Comparison of ENCODE assay signal across 8 cellular contexts in genomic region chr22:36775966-36776669, GRCh38. TPM values are rescaled to one million over a fixed set of nuclear protein-coding genes. Genes with fewer than 3 reads are reported as not detected.
DNase-seq lines count a peak whose midpoint lies in the region; ATAC-seq and TF ChIP-seq lines count a peak whose summit lies in the region.

IFT27 (minus strand) TSS chr22:36776119; CDS start chr22:36775707, 412 bp downstream.

- H4K20me1 ChIP-seq in DND-41 (ENCODE audit: insufficient read depth, low read length) (no peaks in the 10 kb centered on the region), fibroblast of lung (ENCODE audit: control insufficient read depth, extremely low read depth, insufficient read depth, low read length) (no peaks in the 10 kb centered on the region)

- H3K4me1 ChIP-seq in DND-41 (ENCODE audit: insufficient read depth, low read length) (peaks cover 23% of the 10 kb centered on the region), fibroblast of lung (ENCODE audit: control insufficient read depth, extremely low read depth, insufficient read depth, low read length) (peaks cover 2% of the 10 kb centered on the region)
- peaks cover 13 to 15% of the 10 kb centered on the region in 2 donors for H3K4me1 ChIP-seq in naive thymus-derived CD4-positive, alpha-beta T cell (ENCODE audit: control insufficient read depth in 2 of 2, insufficient read depth in 2 of 2, low read length in 2 of 2)

- H3K36me3 ChIP-seq in DND-41 (ENCODE audit: insufficient read depth, low read length) (0 out of 2 replicates have a peak, but pooled peaks cover 3% of the 10 kb centered on the region), fibroblast of lung (ENCODE audit: control insufficient read depth, insufficient read depth, low read length) (no peaks in the 10 kb centered on the region)
- peaks cover 0 to 5% (median 0%) of the 10 kb centered on the region in 3 experiments for H3K36me3 ChIP-seq in naive thymus-derived CD4-positive, alpha-beta T cell (ENCODE audit: control insufficient read depth in 2 of 3, insufficient read depth in 3 of 3, low read length in 3 of 3)

- H2AFZ ChIP-seq in DND-41 (ENCODE audit: low read depth, low read length), result peak within 1 kb of the TSS; percentile 74
- H2AFZ ChIP-seq in fibroblast of lung (ENCODE audit: low read length), result peak within 1 kb of the TSS; percentile 76

- POLR2A ChIA-PET in RWPE1 (lab: Yijun Ruan, JAX; ENCODE audit: low non-redundant PET), result interaction anchor here (0.7 kb wide), 1 partner anchor 42 kb away, joined by 3 read pairs; no protein-coding TSS in a partner anchor
- POLR2A ChIA-PET in naive thymus-derived CD4-positive, alpha-beta T cell (lab: Charles Lee), result interaction anchor here (0.6 to 1.8 kb wide), 11 partner anchors 10 to 1476 kb away, joined by 3 to 8 read pairs (median 4); partner anchors contain the start of genes APOL3, EIF3D, IL2RB and KCTD17

- peak within 1 kb of the TSS; percentile 63 for H3K9ac ChIP-seq in DND-41 (ENCODE audit: low read depth, low read length)
- H3K9ac ChIP-seq in fibroblast of lung (ENCODE audit: insufficient read depth, low read length), result peak within 1 kb of the TSS; percentile 76

- TF ChIP-seq CTCF in DND-41 (IDR thresholded peaks at IDR 0.05; ENCODE audit: borderline replicate concordance, extremely low read depth, low read length, poor library complexity, severe bottlenecking) (no peak), RWPE1 (conservative IDR thresholded peaks at IDR 0.05; ENCODE audit: low read depth) (no peak), fibroblast of lung (conservative IDR thresholded peaks at IDR 0.05 in 1 of 2, IDR thresholded peaks at IDR 0.05 in 1 of 2; ENCODE audit: low read depth in 1 of 2, low read length in 2 of 2) (no peak)

- peak within 1 kb of the TSS; percentile 84 for H3K4me2 ChIP-seq in DND-41 (ENCODE audit: insufficient read depth, low read length)
- peak within 1 kb of the TSS; percentile 95 for H3K4me2 ChIP-seq in fibroblast of lung (ENCODE audit: extremely low read depth, insufficient read depth, low read length)

- H3K36me3 Mint-ChIP-seq in activated T-helper 17 cell treated with anti-CD3 and anti-CD28 coated beads, Interleukin-2, amount 50 U/mL, for 72 hours (ENCODE audit: low read depth), result no peaks in the 10 kb centered on the region
- peaks cover 0 to 11% (median 6%) of the 10 kb centered on the region in 5 donors for H3K36me3 Mint-ChIP-seq in naive thymus-derived CD4-positive, alpha-beta T cell
- H3K36me3 Mint-ChIP-seq in stimulated activated naive B cell treated with anti-CD40 and anti-IgM and Interleukin-4, amounts not matched to agents 10 μg/mL and 1 μg/mL and 100 μg/mL, for 72 hours, result peaks cover 8 to 13% of the 10 kb centered on the region in 2 donors

- H3K27ac ChIP-seq in DND-41 (ENCODE audit: low read length) (peak within 1 kb of the TSS; percentile 77), RWPE1 (peak within 1 kb of the TSS; percentile 73), fibroblast of lung (ENCODE audit: insufficient read depth, low read length) (peak within 1 kb of the TSS; percentile 75)
- H3K27ac ChIP-seq in naive thymus-derived CD4-positive, alpha-beta T cell (ENCODE audit: low read depth, low read length), result peak within 1 kb of the TSS; percentile 90

- peak within 1 kb of the TSS; percentile 82 for H3K4me3 Mint-ChIP-seq in activated T-helper 17 cell treated with anti-CD3 and anti-CD28 coated beads, Interleukin-2, amount 50 U/mL, for 72 hours
- peak within 1 kb of the TSS; percentile 85 to 97 (median 92) for H3K4me3 Mint-ChIP-seq in naive thymus-derived CD4-positive, alpha-beta T cell
- H3K4me3 Mint-ChIP-seq in stimulated activated naive B cell treated with anti-CD40 and anti-IgM and Interleukin-4, amounts not matched to agents 10 μg/mL and 1 μg/mL and 100 μg/mL, for 72 hours, result peak within 1 kb of the TSS; percentile 83 to 84

- peak within 1 kb of the TSS; percentile 87 for H3K27ac Mint-ChIP-seq in activated T-helper 17 cell treated with anti-CD3 and anti-CD28 coated beads, Interleukin-2, amount 50 U/mL, for 72 hours
- H3K27ac Mint-ChIP-seq in naive thymus-derived CD4-positive, alpha-beta T cell, result peak within 1 kb of the TSS; percentile 92 to 99 (median 96)
- H3K27ac Mint-ChIP-seq in stimulated activated naive B cell treated with anti-CD40 and anti-IgM and Interleukin-4, amounts not matched to agents 10 μg/mL and 1 μg/mL and 100 μg/mL, for 72 hours, result peak within 1 kb of the TSS; percentile 93

- DNase-seq in DND-41 (peak; percentile 99), Kasumi-1 (lab: John Stamatoyannopoulos, UW) (peak; percentile 100), RWPE1 (ENCODE audit: low spot score) (peak; percentile 100), fibroblast of lung (ENCODE audit: low read depth in 2 of 2) (peak; percentile 100)
- peak; percentile 72 to 99 (median 98) for DNase-seq in naive thymus-derived CD4-positive, alpha-beta T cell
- peak; percentile 99 for DNase-seq in stimulated activated naive B cell treated with anti-CD40 and anti-IgM and Interleukin-4, amounts not matched to agents 10 μg/mL and 1 μg/mL and 100 μg/mL, for 72 hours

- ATAC-seq in DND-41 (ENCODE audit: insufficient read depth, low read depth) (peak; percentile 91), GM21825 (IDR thresholded peaks at IDR 0.05; ENCODE audit: unreplicated experiment) (peak; percentile 85)
- peak; percentile 95 for ATAC-seq in activated T-helper 17 cell treated with anti-CD3 and anti-CD28 coated beads, Interleukin-2, amount 50 U/mL, for 72 hours (replicated peaks)
- ATAC-seq in naive thymus-derived CD4-positive, alpha-beta T cell, result peak; percentile 92
- ATAC-seq in stimulated activated naive B cell treated with anti-CD40 and anti-IgM and Interleukin-4, amounts not matched to agents 10 μg/mL and 1 μg/mL and 100 μg/mL, for 72 hours (replicated peaks), result peak; percentile 94

- peaks cover 18% of the 10 kb centered on the region for H3K4me1 Mint-ChIP-seq in activated T-helper 17 cell treated with anti-CD3 and anti-CD28 coated beads, Interleukin-2, amount 50 U/mL, for 72 hours
- H3K4me1 Mint-ChIP-seq in naive thymus-derived CD4-positive, alpha-beta T cell, result peaks cover 18 to 44% (median 31%) of the 10 kb centered on the region in 7 donors
- peaks cover 16 to 52% of the 10 kb centered on the region in 2 donors for H3K4me1 Mint-ChIP-seq in stimulated activated naive B cell treated with anti-CD40 and anti-IgM and Interleukin-4, amounts not matched to agents 10 μg/mL and 1 μg/mL and 100 μg/mL, for 72 hours

- H3K9me3 ChIP-seq in DND-41 (ENCODE audit: insufficient read depth, low read length, severe bottlenecking) (no peaks in the 10 kb centered on the region), fibroblast of lung (ENCODE audit: control insufficient read depth, insufficient read depth, low read depth, low read length) (no peaks in the 10 kb centered on the region)
- no peaks in the 10 kb centered on the region for H3K9me3 ChIP-seq in naive thymus-derived CD4-positive, alpha-beta T cell (ENCODE audit: control insufficient read depth in 2 of 3, low read length in 3 of 3)

- intact Hi-C loops in naive thymus-derived CD4-positive, alpha-beta T cell (cut with micrococcal nuclease), result loop anchor here (1.0 to 5.0 kb wide), 10 partner anchors 19 to 832 kb away; partner anchors contain the start of genes EIF3D (in 2 of the 2), GGA1 (in 1 of the 2) and KCTD17 (in 1 of the 2)

- H3K79me2 ChIP-seq in DND-41 (ENCODE audit: insufficient read depth, low read length) (peaks cover 10% of the 10 kb centered on the region), fibroblast of lung (ENCODE audit: control insufficient read depth, insufficient read depth, low read length) (no peaks in the 10 kb centered on the region)

- H3K4me3 ChIP-seq in DND-41 (ENCODE audit: low read depth in 1 of 2, low read length in 2 of 2) (peak within 1 kb of the TSS; percentile 72 to 80; a peak in 3 of 4 replicates), fibroblast of lung (replicated peaks in 1 of 4; ENCODE audit: control extremely low read depth in 1 of 4, insufficient read depth in 1 of 4, low read depth in 3 of 4, low read length in 4 of 4) (peak within 1 kb of the TSS; percentile 82 to 90 (median 85))
- H3K4me3 ChIP-seq in naive thymus-derived CD4-positive, alpha-beta T cell (ENCODE audit: low read length), result peak within 1 kb of the TSS; percentile 65

- no peaks in the 10 kb centered on the region for H3K9me3 Mint-ChIP-seq in activated T-helper 17 cell treated with anti-CD3 and anti-CD28 coated beads, Interleukin-2, amount 50 U/mL, for 72 hours
- no peaks in the 10 kb centered on the region for H3K9me3 Mint-ChIP-seq in naive thymus-derived CD4-positive, alpha-beta T cell
- H3K9me3 Mint-ChIP-seq in stimulated activated naive B cell treated with anti-CD40 and anti-IgM and Interleukin-4, amounts not matched to agents 10 μg/mL and 1 μg/mL and 100 μg/mL, for 72 hours, result peaks cover 0 to 6% of the 10 kb centered on the region in 2 donors

- H3K27me3 ChIP-seq in DND-41 (ENCODE audit: insufficient read depth, low read length, poor library complexity) (no peaks in the 10 kb centered on the region), fibroblast of lung (ENCODE audit: control insufficient read depth, insufficient read depth, low read length) (no peaks in the 10 kb centered on the region)
- no peaks in the 10 kb centered on the region for H3K27me3 ChIP-seq in naive thymus-derived CD4-positive, alpha-beta T cell (ENCODE audit: control insufficient read depth in 2 of 2, insufficient read depth in 2 of 2, low read length in 2 of 2)

- CTCF ChIA-PET in RWPE1 (lab: Yijun Ruan, JAX), result interaction anchor here (0.6 to 1.4 kb wide), 3 partner anchors 19 to 242 kb away, joined by 3 to 6 read pairs (median 4); no protein-coding TSS in a partner anchor
- CTCF ChIA-PET in naive thymus-derived CD4-positive, alpha-beta T cell (lab: Charles Lee), result interaction anchor here (0.5 to 1.9 kb wide), 11 partner anchors 18 to 833 kb away, joined by 3 to 7 read pairs (median 4); partner anchors contain the start of gene GGA1

- H3K27me3 Mint-ChIP-seq in activated T-helper 17 cell treated with anti-CD3 and anti-CD28 coated beads, Interleukin-2, amount 50 U/mL, for 72 hours, result no peaks in the 10 kb centered on the region
- no peaks in the 10 kb centered on the region for H3K27me3 Mint-ChIP-seq in naive thymus-derived CD4-positive, alpha-beta T cell
- no peaks in the 10 kb centered on the region for H3K27me3 Mint-ChIP-seq in stimulated activated naive B cell treated with anti-CD40 and anti-IgM and Interleukin-4, amounts not matched to agents 10 μg/mL and 1 μg/mL and 100 μg/mL, for 72 hours

RNA-seq across cellular contexts. Expression of gene IFT27, which starts in this region (rescaled TPM):
- total RNA-seq in activated T-helper 17 cell treated with anti-CD3 and anti-CD28 coated beads, Interleukin-2, amount 50 U/mL, for 72 hours, result 10 to 100 TPM; 19.7 to 21.2 TPM
- total RNA-seq in fibroblast of lung, result 16.2 and 19.0 TPM in 2 replicates
- polyA plus RNA-seq in fibroblast of lung, result 12.3 and 14.1 TPM in 2 replicates
- 15.8 and 18.7 TPM in 2 replicates for polyA plus RNA-seq in fibroblast of lung (2012)
- polyA minus RNA-seq in fibroblast of lung (ENCODE audit: low replicate concordance), result 6.2 and 12.3 TPM in 2 replicates
- 10 to 100 TPM; 16.6 to 40.9 (median 32.0) TPM for total RNA-seq in naive thymus-derived CD4-positive, alpha-beta T cell
- 10 to 100 TPM; 10.1 to 12.0 TPM for polyA plus RNA-seq in naive thymus-derived CD4-positive, alpha-beta T cell

Comparison
In these comparisons a context has a peak if more than half of its experiments do, and no peak if none do; other contexts are left out.
1. Peak in every context shown above with its lines: DNase-seq, ATAC-seq, H3K4me3 ChIP-seq and H3K27ac ChIP-seq.